ENCODE assay signal across 8 cellular contexts in genomic region chrX:154370300-154370881, GRCh38. TPM values are rescaled to one million over a fixed set of nuclear protein-coding genes. Genes with fewer than 3 reads are reported as not detected.
DNase-seq lines count a peak whose midpoint lies in the region; ATAC-seq, FAIRE-seq and TF ChIP-seq lines count a peak whose summit lies in the region.

No MANE protein-coding gene starts in this region.

- H3K27me3 ChIP-seq in PC-3 (ENCODE audit: low read length) = no peaks in the 10 kb centered on the region
- H3K27me3 ChIP-seq in neuronal stem cell (ENCODE audit: control insufficient read depth in 3 of 3, insufficient read depth in 3 of 3, low read depth in 1 of 3, low read length in 3 of 3) = no peaks in the 10 kb centered on the region

- H3K4me2 ChIP-seq in PC-3 (ENCODE audit: low read length) (peak overlapping the region; percentile 94), neuronal stem cell (ENCODE audit: insufficient read depth, low read length, poor library complexity, severe bottlenecking) (peak overlapping the region; percentile 57)

- no peak overlapping the region for H3K14ac ChIP-seq in neuronal stem cell (ENCODE audit: low read length)

- peak; percentile 2 for ATAC-seq in GM19324 (IDR thresholded peaks at IDR 0.05; ENCODE audit: low FRiP score, unreplicated experiment)
- no peak for ATAC-seq in PC-3
- no peak for ATAC-seq in HG03108 (IDR thresholded peaks at IDR 0.05; ENCODE audit: unreplicated experiment)

- no peak for FAIRE-seq in urothelium cell line (lab: Jason Lieb, UNC)

- peak overlapping the region; percentile 83 for H3K4me3 ChIP-seq in PC-3 (ENCODE audit: low read length)
- H3K4me3 ChIP-seq in epithelial cell of esophagus (ENCODE audit: low read length) = peak overlapping the region; percentile 58
- peak overlapping the region; percentile 100 for H3K4me3 ChIP-seq in neuronal stem cell (ENCODE audit: low read length in 2 of 2)

- no peaks in the 10 kb centered on the region for H3K9me3 ChIP-seq in PC-3 (ENCODE audit: low read length)
- H3K9me3 ChIP-seq in neuronal stem cell (replicated peaks in 1 of 2; ENCODE audit: control insufficient read depth in 2 of 2, insufficient read depth in 1 of 2, low read depth in 1 of 2, low read length in 2 of 2) = no peaks in the 10 kb centered on the region

- POLR2A ChIA-PET in PC-3 (lab: Charles Lee; ENCODE audit: unreplicated experiment) = interaction anchor here (0.5 to 0.6 kb wide), 2 partner anchors 120 to 174 kb away, joined by 3 to 4 read pairs; no protein-coding TSS in a partner anchor

- no peaks in the 10 kb centered on the region for H3K9me2 ChIP-seq in PC-3 (replicated peaks; ENCODE audit: low read length)

- no CpG with 5 or more reads among the region's 52 CpGs for WGBS in neuronal stem cell (ENCODE audit: extremely low coverage in 2 of 2, insufficient read length in 2 of 2, insufficient replicate concordance in 1 of 2), 2 donors

- intact Hi-C loops in PC-3 (cut with micrococcal nuclease) = loop anchor here (10.0 kb wide), 1 partner anchor 396 kb away; the partner anchor contains the start of genes HCFC1 and TMEM187

- H2AFZ ChIP-seq in PC-3 (ENCODE audit: low read length) (no peak overlapping the region), neuronal stem cell (ENCODE audit: low read length) (no peak overlapping the region)

- H3K79me2 ChIP-seq in PC-3 (ENCODE audit: low read length) = peaks cover 88% of the 10 kb centered on the region

- no peak overlapping the region for H4K8ac ChIP-seq in neuronal stem cell (ENCODE audit: low read depth, low read length)

- peaks cover 27% of the 10 kb centered on the region for H4K20me1 ChIP-seq in PC-3 (ENCODE audit: low read length)

- no TSS peak for BruUV-seq in PC-3 (replicated peaks; lab: Mats Ljungman, UMichigan)

- no peak overlapping the region for H3K4ac ChIP-seq in neuronal stem cell (ENCODE audit: low read length)

- H2BK5ac ChIP-seq in neuronal stem cell (ENCODE audit: low read length) = peak overlapping the region; percentile 93

- no peak overlapping the region for H2BK12ac ChIP-seq in neuronal stem cell (ENCODE audit: low read length)

- peak overlapping the region; percentile 96 for H3K18ac ChIP-seq in neuronal stem cell (ENCODE audit: low read length)

- peaks cover 31% of the 10 kb centered on the region for H3K36me3 ChIP-seq in PC-3 (ENCODE audit: low read depth, low read length)
- H3K36me3 ChIP-seq in neuronal stem cell (replicated peaks in 1 of 2; ENCODE audit: control insufficient read depth in 2 of 2, insufficient read depth in 2 of 2, low read length in 2 of 2) = peaks cover 24 to 42% of the 10 kb centered on the region in 2 donors

- H3K23ac ChIP-seq in neuronal stem cell (ENCODE audit: low read depth, low read length, poor library complexity) = no peak overlapping the region

- peaks cover 12% of the 10 kb centered on the region for H3K79me1 ChIP-seq in neuronal stem cell (ENCODE audit: low read depth, low read length)

- H2AK5ac ChIP-seq in neuronal stem cell (ENCODE audit: low read depth, low read length) = no peak overlapping the region

- H3K4me1 ChIP-seq in PC-3 (ENCODE audit: insufficient read depth, low read length) (peaks cover 36% of the 10 kb centered on the region), neuronal stem cell (ENCODE audit: control insufficient read depth in 2 of 2, insufficient read depth in 1 of 2, low read depth in 1 of 2, low read length in 2 of 2) (peaks cover 5 to 15% of the 10 kb centered on the region in 2 donors)

- no peak for DNase-seq in PC-3
- no peak for DNase-seq in epithelial cell of esophagus (ENCODE audit: low read depth)
- no peak for DNase-seq in neuronal stem cell (ENCODE audit: low spot score)
- DNase-seq in NOMO-1 (lab: John Stamatoyannopoulos, UW; ENCODE audit: unreplicated experiment in 2 of 2) = no peak
- DNase-seq in urothelium cell line (ENCODE audit: low spot score) = no peak
- no peak for DNase-seq in inferior parietal cortex (ENCODE audit: extremely low spot score)

- TF ChIP-seq CTCF in PC-3 (conservative IDR thresholded peaks at IDR 0.05; ENCODE audit: low read depth, low read length) (no peak), epithelial cell of esophagus (IDR thresholded peaks at IDR 0.05; ENCODE audit: insufficient read depth, low read depth, low read length, missing control alignments) (no peak)

- no peak overlapping the region for H4K91ac ChIP-seq in neuronal stem cell (ENCODE audit: low read depth, low read length, poor library complexity)

- H3K9ac ChIP-seq in PC-3 (ENCODE audit: low read length) (peak overlapping the region; percentile 91), neuronal stem cell (ENCODE audit: low read depth, low read length, poor library complexity) (peak overlapping the region; percentile 99)

- peak overlapping the region; percentile 49 for H2BK15ac ChIP-seq in neuronal stem cell (ENCODE audit: low read length)

- H3K27ac ChIP-seq in PC-3 (ENCODE audit: low read length) (peak overlapping the region; percentile 97), neuronal stem cell (replicated peaks; ENCODE audit: low read length) (peak overlapping the region; percentile 89)

- no peak overlapping the region for H2BK120ac ChIP-seq in neuronal stem cell (ENCODE audit: low read depth, low read length)

- CTCF ChIA-PET in PC-3 (lab: Charles Lee) = no interaction called here

- H3F3A ChIP-seq in PC-3 (ENCODE audit: low read length, unreplicated experiment) = no peaks in the 10 kb centered on the region

RNA-seq across cellular contexts. Expression of gene FLNA, which starts 4.0 kb away (rescaled TPM):
- total RNA-seq in PC-3 (2014; rRNA removed) = 2,058 and 3,170 TPM in 2 replicates
- polyA plus RNA-seq in neuronal stem cell (2013, experiment 1 of 2) = 215 TPM
- polyA plus RNA-seq in neuronal stem cell (2013, experiment 2 of 2) = 217 TPM

RNA-seq across cellular contexts. Expression of gene EMD, which starts 8.7 kb away (rescaled TPM):
- total RNA-seq in PC-3 (2014; rRNA removed) = 46.8 and 49.0 TPM in 2 replicates
- polyA plus RNA-seq in neuronal stem cell (2013, experiment 1 of 2) = 55.3 TPM
- 56.6 TPM for polyA plus RNA-seq in neuronal stem cell (2013, experiment 2 of 2)

RNA-seq across cellular contexts. Expression of gene RPL10, which starts 27.8 kb away (rescaled TPM):
- 2,879 and 3,401 TPM in 2 replicates for total RNA-seq in PC-3 (2014; rRNA removed)
- 4,532 TPM for polyA plus RNA-seq in neuronal stem cell (2013, experiment 1 of 2)
- polyA plus RNA-seq in neuronal stem cell (2013, experiment 2 of 2) = 4,365 TPM

RNA-seq across cellular contexts. Expression of gene DNASE1L1, which starts 38.7 kb away (rescaled TPM):
- 29.8 TPM in 2 replicates for total RNA-seq in PC-3 (2014; rRNA removed)
- polyA plus RNA-seq in neuronal stem cell (2013, experiment 1 of 2) = 15.4 TPM
- 15.1 TPM for polyA plus RNA-seq in neuronal stem cell (2013, experiment 2 of 2)

RNA-seq across cellular contexts. Expression of gene TAFAZZIN, which starts 40.9 kb away (rescaled TPM):
- total RNA-seq in PC-3 (2014; rRNA removed) = 39.4 and 41.5 TPM in 2 replicates
- polyA plus RNA-seq in neuronal stem cell (2013, experiment 1 of 2) = 26.7 TPM
- 28.2 TPM for polyA plus RNA-seq in neuronal stem cell (2013, experiment 2 of 2)
